In genomic region chr1:965526-966134, GRCh38 we compare ENCODE assay signal across 9 cellular contexts. TPM values are rescaled to one million over a fixed set of nuclear protein-coding genes. Genes with fewer than 3 reads are reported as not detected.
A peak's percentile ranks its signal among the peaks of the same experiment; 100 is the strongest.
DNase-seq lines count a peak whose midpoint lies in the region; ATAC-seq and TF ChIP-seq lines count a peak whose summit lies in the region.
"Had no signal": no experiment of that assay in that cellular context is flagged by ENCODE, and none has a peak within 500 bp of the region (broad histone marks: within the 10 kb centered on the region; RNA-seq: fewer than 3 reads in every experiment).

No MANE protein-coding gene starts in this region.

- TF ChIP-seq POLR2A in suprapubic skin (IDR thresholded peaks at IDR 0.05): no peak

- H3K27me3 ChIP-seq in suprapubic skin: peaks cover 13% of the 10 kb centered on the region

- intact Hi-C loops in left cardiac atrium (cut with DNase I): no loop called here
- intact Hi-C loops in cardiac septum (cut with DNase I): no loop called here

- no peak for TF ChIP-seq EP300 in suprapubic skin (IDR thresholded peaks at IDR 0.05)

- peak overlapping the region; percentile 40 for H3K4me3 Mint-ChIP-seq in central memory CD8-positive, alpha-beta T cell

- peak overlapping the region; percentile 84 for H3K4me3 ChIP-seq in suprapubic skin

- H3K9me3 Mint-ChIP-seq in central memory CD8-positive, alpha-beta T cell: no peaks in the 10 kb centered on the region

- H3K36me3 ChIP-seq in suprapubic skin: peaks cover 10% of the 10 kb centered on the region

- H3K27ac Mint-ChIP-seq in central memory CD8-positive, alpha-beta T cell (ENCODE audit: low read depth): no peak overlapping the region

- H3K36me3 Mint-ChIP-seq in central memory CD8-positive, alpha-beta T cell (ENCODE audit: insufficient read depth): peaks cover 7% of the 10 kb centered on the region

- no peaks in the 10 kb centered on the region for H3K27me3 Mint-ChIP-seq in central memory CD8-positive, alpha-beta T cell

- DNase-seq in left cardiac atrium: peak; percentile 25
- DNase-seq in cardiac septum (ENCODE audit: low spot score): no peak
- no peak for DNase-seq in central memory CD8-positive, alpha-beta T cell (ENCODE audit: low spot score in 2 of 2)
- no peak for DNase-seq in suprapubic skin (ENCODE audit: low spot score in 2 of 2)
- no peak for DNase-seq in cortex of kidney (lab: John Stamatoyannopoulos, UW)
- DNase-seq: NCI-H1694 had no signal

- ATAC-seq in left cardiac atrium (no peak), HG02840 (IDR thresholded peaks at IDR 0.05; ENCODE audit: low FRiP score, unreplicated experiment) (no peak)
- no peak for ATAC-seq in central memory CD8-positive, alpha-beta T cell (replicated peaks; ENCODE audit: extremely low read depth, poor library complexity, severe bottlenecking)

- 80% methylated on average over 1 of the region's 26 CpGs for WGBS in suprapubic skin

- H3K4me1 ChIP-seq in suprapubic skin: peaks cover 39% of the 10 kb centered on the region

- H3K9me3 ChIP-seq in suprapubic skin: no peaks in the 10 kb centered on the region

- no peak for TF ChIP-seq CTCF in suprapubic skin (IDR thresholded peaks at IDR 0.05)

- no peaks in the 10 kb centered on the region for H3K4me1 Mint-ChIP-seq in central memory CD8-positive, alpha-beta T cell

- H3K27ac ChIP-seq in suprapubic skin: peak overlapping the region; percentile 92

RNA-seq across cellular contexts. Expression of gene PLEKHN1, which starts 0.7 kb away (rescaled TPM):
- total RNA-seq in left cardiac atrium: under 1 TPM; 0.38 to 0.50 TPM
- not detected for total RNA-seq in cardiac septum
- 10 to 100 TPM; 36.1 to 69.0 (median 48.4) TPM for total RNA-seq in suprapubic skin

RNA-seq across cellular contexts. Expression of gene KLHL17, which starts 5.2 kb away (rescaled TPM):
- total RNA-seq in left cardiac atrium: 1 to 10 TPM; 5.7 to 8.2 TPM
- total RNA-seq in cardiac septum: 4.8 TPM
- total RNA-seq in suprapubic skin: 10 to 100 TPM in 3 of 4 donors, 1 to 10 TPM in 1; 9.7 to 38.3 (median 17.0) TPM

RNA-seq across cellular contexts. Expression of gene NOC2L, which starts 6.6 kb away (rescaled TPM):
- total RNA-seq in left cardiac atrium (10 to 100 TPM; 38.1 to 48.7 TPM), cardiac septum (39.0 TPM), suprapubic skin (10 to 100 TPM; 45.6 to 61.9 (median 56.3) TPM)

RNA-seq across cellular contexts. Expression of gene PERM1, which starts 16.3 kb away (rescaled TPM):
- total RNA-seq in left cardiac atrium (10 to 100 TPM; 78.9 to 85.5 TPM), cardiac septum (50.1 TPM), suprapubic skin (under 1 TPM; 0.24 to 0.93 (median 0.44) TPM)
- total RNA-seq: activated CD8-positive, alpha-beta memory T cell treated with anti-CD3 and anti-CD28 coated beads for 36 hours; osteocyte had no signal

RNA-seq across cellular contexts. Expression of gene HES4, which starts 34.3 kb away (rescaled TPM):
- 10 to 100 TPM; 42.1 to 68.3 TPM for total RNA-seq in left cardiac atrium
- 56.5 TPM for total RNA-seq in cardiac septum
- total RNA-seq in suprapubic skin: 10 to 100 TPM; 12.7 to 34.8 (median 31.6) TPM

Comparison
In these comparisons a context has a peak if more than half of its experiments do, and no peak if none do; other contexts are left out.
1. RNA of gene PLEKHN1, which starts 0.7 kb away (total RNA-seq): 36.1 to 69.0 TPM in suprapubic skin; 0.38 to 0.50 TPM in left cardiac atrium and not detected in cardiac septum (single experiment); every median in the first group is over 10 times any median in the second.